In genomic region chr22:46857142-46857825, GRCh38 we compare ENCODE assay signal across 18 cellular contexts.
DNase-seq lines count a peak whose midpoint lies in the region; ATAC-seq, FAIRE-seq and TF ChIP-seq lines count a peak whose summit lies in the region.
"Had no signal": no experiment of that assay in that cellular context is flagged by ENCODE, and none has a peak within 500 bp of the region (broad histone marks: within the 10 kb centered on the region; RNA-seq: fewer than 3 reads in every experiment).

No MANE protein-coding gene starts in this region.

- peak overlapping the region; percentile 35 for H3K27ac Mint-ChIP-seq in neural crest cell (ENCODE audit: unreplicated experiment)
- H3K27ac Mint-ChIP-seq: B cell had no signal

- intact Hi-C loops in A673 (cut with micrococcal nuclease; ENCODE audit: unreplicated experiment) (no loop called here), dorsolateral prefrontal cortex (cut with DNase I) (no loop called here)

- no peaks in the 10 kb centered on the region for H3K9me3 ChIP-seq in A673 (ENCODE audit: low read depth, low read length, poor library complexity, severe bottlenecking)

- no peaks in the 10 kb centered on the region for H3K27me3 ChIP-seq in A673 (replicated peaks; ENCODE audit: insufficient read depth, low read depth, low read length, poor library complexity)
- H3K27me3 ChIP-seq in H7 (ENCODE audit: control insufficient read depth, insufficient read depth, low read length), result no peaks in the 10 kb centered on the region
- no peaks in the 10 kb centered on the region for H3K27me3 ChIP-seq in dorsolateral prefrontal cortex
- H3K27me3 ChIP-seq: BLaER1 treated with 17β-estradiol and CSF1 and Interleukin-3, amounts not matched to agents 10 nM and 100 nM had no signal

- H3K4me1 Mint-ChIP-seq in neural crest cell, result peaks cover 10% of the 10 kb centered on the region

- H3K4me3 ChIP-seq in A673 (ENCODE audit: low read depth, low read length, poor library complexity, severe bottlenecking) (no peak overlapping the region), H7 (ENCODE audit: insufficient read depth, low read depth, low read length) (no peak overlapping the region), dorsolateral prefrontal cortex (no peak overlapping the region)
- H3K4me3 ChIP-seq: BLaER1 treated with 17β-estradiol and CSF1 and Interleukin-3, amounts not matched to agents 10 nM and 100 nM had no signal

- H3K36me3 ChIP-seq in A673 (ENCODE audit: insufficient read depth, low read length, poor library complexity, severe bottlenecking) (no peaks in the 10 kb centered on the region), H7 (replicated peaks; ENCODE audit: control insufficient read depth, insufficient read depth, low read length) (no peaks in the 10 kb centered on the region; the same call in 1 of the 2 replicates)

- H3K4me1 ChIP-seq in A673 (ENCODE audit: insufficient read depth, low read length, poor library complexity, severe bottlenecking), result peaks cover 12% of the 10 kb centered on the region

- no peaks in the 10 kb centered on the region for H3K9me3 Mint-ChIP-seq in neural crest cell
- H3K9me3 Mint-ChIP-seq: CD4-positive, CD25-positive, alpha-beta regulatory T cell; CD8-positive, alpha-beta memory T cell had no signal

- ATAC-seq in GM21737 (IDR thresholded peaks at IDR 0.05; ENCODE audit: unreplicated experiment), result no peak
- ATAC-seq: HepG2 had no signal

- POLR2A ChIA-PET in A673 (lab: Charles Lee; ENCODE audit: low non-redundant PET), result interaction anchor here (0.6 kb wide), 1 partner anchor 895 kb away, joined by 3 read pairs; no protein-coding TSS in a partner anchor

- no peak overlapping the region for H3K4me3 Mint-ChIP-seq in neural crest cell
- H3K4me3 Mint-ChIP-seq: B cell; CD4-positive, CD25-positive, alpha-beta regulatory T cell; CD8-positive, alpha-beta memory T cell; H9 had no signal

- BruUV-seq in A673 (replicated peaks; lab: Mats Ljungman, UMichigan), result no TSS peak

- H3K27me3 Mint-ChIP-seq in neural crest cell (ENCODE audit: low read depth), result no peaks in the 10 kb centered on the region
- H3K27me3 Mint-ChIP-seq: B cell; CD4-positive, CD25-positive, alpha-beta regulatory T cell; CD8-positive, alpha-beta memory T cell had no signal

- H3K36me3 Mint-ChIP-seq in neural crest cell (ENCODE audit: low read depth), result peaks cover 14% of the 10 kb centered on the region

- no peak for TF ChIP-seq CTCF in A673 (conservative IDR thresholded peaks at IDR 0.05; ENCODE audit: low read depth, low read length)
- TF ChIP-seq CTCF in neural crest cell (conservative IDR thresholded peaks at IDR 0.05), result no peak
- TF ChIP-seq CTCF in dorsolateral prefrontal cortex (IDR thresholded peaks at IDR 0.05 in 54 of 56, conservative IDR thresholded peaks at IDR 0.05 in 2 of 56; ENCODE audit: low read depth in 1 of 56, partially characterized antibody in 56 of 56), result no peak

- no peak for DNase-seq in A673 (ENCODE audit: low spot score)
- DNase-seq in H7, result peak; percentile 18
- peak; percentile 60 for DNase-seq in dedifferentiated amniotic fluid mesenchymal stem cell (ENCODE audit: extremely low spot score)
- no peak for DNase-seq in neural crest cell (ENCODE audit: low read depth, low spot score)
- DNase-seq in stimulated activated CD4-positive, alpha-beta T cell treated with anti-CD3 and anti-CD28 coated beads, Interleukin-1b, Interleukin-23, amount 100 ng/mL, for 48 hours, result no peak
- no peak for DNase-seq in frontal cortex (ENCODE audit: low spot score in 2 of 2)
- DNase-seq in dorsolateral prefrontal cortex, result no peak
- DNase-seq: 8988T; CD4-positive, CD25-positive, alpha-beta regulatory T cell; CD8-positive, alpha-beta memory T cell; COR-L47; GDM1; GOT3; H9 had no signal

- H3K27ac ChIP-seq in A673 (ENCODE audit: low read depth, low read length, poor library complexity, severe bottlenecking) (peak overlapping the region; percentile 10), dorsolateral prefrontal cortex (no peak overlapping the region)
- H3K27ac ChIP-seq: BLaER1 treated with 17β-estradiol and CSF1 and Interleukin-3, amounts not matched to agents 10 nM and 100 nM had no signal

- CTCF ChIA-PET in A673 (lab: Charles Lee), result no interaction called here

- FAIRE-seq in frontal cortex (lab: Jason Lieb, UNC), result no peak
- FAIRE-seq: HepG2 had no signal

Comparison
In these comparisons a context has a peak if more than half of its experiments do, and no peak if none do; other contexts are left out.
1. DNase-seq: peak in H7 (single experiment) and dedifferentiated amniotic fluid mesenchymal stem cell (single experiment); none in A673 (single experiment), neural crest cell (single experiment), stimulated activated CD4-positive, alpha-beta T cell treated with anti-CD3 and anti-CD28 coated beads, Interleukin-1b, Interleukin-23, amount 100 ng/mL, for 48 hours (single experiment), frontal cortex (0 of 2) and dorsolateral prefrontal cortex (0 of 10).